Comparison of ENCODE assay signal across 8 cellular contexts in the genomic region with DNA sequence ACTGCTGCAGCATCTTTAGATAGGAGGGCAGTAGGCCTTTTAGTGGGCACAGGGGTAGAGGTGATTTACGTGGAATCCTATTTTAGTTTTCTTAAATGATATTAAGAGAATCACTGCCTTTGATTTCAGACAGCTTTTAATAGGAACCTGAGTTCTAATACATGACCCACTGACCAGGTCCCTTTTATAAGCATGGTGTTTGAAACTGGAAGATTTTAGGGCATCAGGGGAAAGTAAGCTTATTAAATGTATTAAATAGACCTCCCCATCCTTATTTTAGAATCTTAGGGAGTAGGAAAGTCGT. TPM values are rescaled to one million over a fixed set of nuclear protein-coding genes. Genes with fewer than 3 reads are reported as not detected.
DNase-seq lines count a peak whose midpoint lies in the region; ATAC-seq, FAIRE-seq and TF ChIP-seq lines count a peak whose summit lies in the region.

No MANE protein-coding gene starts in this region.

- H4K20me1 ChIP-seq in astrocyte (ENCODE audit: insufficient read depth, low read length): peaks cover 43% of the 10 kb centered on the region

- no peak for ATAC-seq in activated CD4-positive, alpha-beta T cell treated with anti-CD3 and anti-CD28 coated beads for 36 hours
- no peak for ATAC-seq in HG02884 (IDR thresholded peaks at IDR 0.05; ENCODE audit: unreplicated experiment)

- no peak overlapping the region for H2AFZ ChIP-seq in astrocyte (ENCODE audit: low read depth, low read length)

- H3K9me3 ChIP-seq in astrocyte (ENCODE audit: insufficient read depth, low read depth, low read length) (no peaks in the 10 kb centered on the region), liver (ENCODE audit: control insufficient read depth in 4 of 4, low read length in 3 of 4) (no peaks in the 10 kb centered on the region), testis (no peaks in the 10 kb centered on the region)

- peak overlapping the region; percentile 87 for H3K27ac Mint-ChIP-seq in activated CD4-positive, alpha-beta T cell treated with anti-CD3 and anti-CD28 coated beads for 36 hours
- peak overlapping the region; percentile 95 for H3K27ac Mint-ChIP-seq in astrocyte (ENCODE audit: unreplicated experiment)

- FAIRE-seq in astrocyte (lab: Jason Lieb, UNC): no peak

- H3K27me3 Mint-ChIP-seq in activated CD4-positive, alpha-beta T cell treated with anti-CD3 and anti-CD28 coated beads for 36 hours: no peaks in the 10 kb centered on the region
- H3K27me3 Mint-ChIP-seq in astrocyte (ENCODE audit: low read depth, unreplicated experiment): no peaks in the 10 kb centered on the region

- no peak for DNase-seq in activated CD4-positive, alpha-beta T cell treated with anti-CD3 and anti-CD28 coated beads for 36 hours
- DNase-seq in activated CD4-positive, alpha-beta T cell treated with anti-CD3 and anti-CD28 coated beads, Interleukin-2, amount 50 U/mL, for 4 hours: no peak
- DNase-seq in astrocyte (ENCODE audit: low read depth) (no peak), testis (no peak), NCI-H1048 (lab: John Stamatoyannopoulos, UW) (no peak)
- DNase-seq in activated effector memory CD4-positive, alpha-beta T cell treated with Interleukin-2 at 50 U/mL for 16 hours: no peak

- CTCF ChIA-PET in activated CD4-positive, alpha-beta T cell treated with anti-CD3 and anti-CD28 coated beads for 36 hours (lab: Charles Lee): interaction anchor here (0.5 to 3.6 kb wide), 16 partner anchors 9 to 160 kb away, joined by 3 to 41 read pairs (median 6); a partner anchor contains a TSS

- H3K4me1 ChIP-seq in astrocyte (ENCODE audit: insufficient read depth, low read length): peaks cover 11% of the 10 kb centered on the region
- H3K4me1 ChIP-seq in liver (ENCODE audit: control insufficient read depth in 4 of 4, insufficient read depth in 4 of 4, low read length in 3 of 4): peaks cover 3 to 26% (median 21%) of the 10 kb centered on the region in 4 donors
- H3K4me1 ChIP-seq in testis: peaks cover 18% of the 10 kb centered on the region

- H3K9me3 Mint-ChIP-seq in activated CD4-positive, alpha-beta T cell treated with anti-CD3 and anti-CD28 coated beads for 36 hours (ENCODE audit: low read depth): no peaks in the 10 kb centered on the region
- no peaks in the 10 kb centered on the region for H3K9me3 Mint-ChIP-seq in astrocyte (ENCODE audit: unreplicated experiment)

- peak overlapping the region; percentile 89 for H3K9ac ChIP-seq in astrocyte (ENCODE audit: low read length)
- peak overlapping the region; percentile 81 to 92 for H3K9ac ChIP-seq in liver (ENCODE audit: low read depth in 1 of 2, low read length in 2 of 2)

- peak overlapping the region; percentile 90 for H3K4me3 Mint-ChIP-seq in activated CD4-positive, alpha-beta T cell treated with anti-CD3 and anti-CD28 coated beads for 36 hours
- peak overlapping the region; percentile 95 for H3K4me3 Mint-ChIP-seq in astrocyte (ENCODE audit: unreplicated experiment)

- peaks cover 26% of the 10 kb centered on the region for H3K4me1 Mint-ChIP-seq in activated CD4-positive, alpha-beta T cell treated with anti-CD3 and anti-CD28 coated beads for 36 hours
- H3K4me1 Mint-ChIP-seq in astrocyte (ENCODE audit: low read depth, unreplicated experiment): peaks cover 11% of the 10 kb centered on the region

- peaks cover 15% of the 10 kb centered on the region for H3K36me3 ChIP-seq in astrocyte (ENCODE audit: insufficient read depth, low read length)
- H3K36me3 ChIP-seq in liver (ENCODE audit: control insufficient read depth in 4 of 4, insufficient read depth in 3 of 4, low read depth in 1 of 4, low read length in 3 of 4): peaks cover 2 to 12% (median 10%) of the 10 kb centered on the region in 4 donors
- H3K36me3 ChIP-seq in testis (ENCODE audit: low read depth, missing control alignments): no peaks in the 10 kb centered on the region

- TF ChIP-seq RAD21 in liver (IDR thresholded peaks at IDR 0.05): no peak

- intact Hi-C loops in activated CD4-positive, alpha-beta T cell treated with anti-CD3 and anti-CD28 coated beads for 36 hours (cut with DNase I, micrococcal nuclease): loop anchor here (1.0 to 2.0 kb wide), 3 partner anchors 17 to 27 kb away; a partner anchor contains a TSS
- intact Hi-C loops in testis (cut with DNase I; ENCODE audit: low total_unique reads): no loop called here

- H3K27ac ChIP-seq in astrocyte (ENCODE audit: low read depth, low read length) (peak overlapping the region; percentile 71), liver (ENCODE audit: low read depth in 1 of 2, low read length in 2 of 2) (peak overlapping the region; percentile 64 to 95), testis (peak overlapping the region; percentile 97 to 99)

- no peak for TF ChIP-seq POLR2A in testis (IDR thresholded peaks at IDR 0.05)

- H3K27me3 ChIP-seq in astrocyte (ENCODE audit: insufficient read depth, low read length) (no peaks in the 10 kb centered on the region), liver (ENCODE audit: control insufficient read depth in 4 of 4, insufficient read depth in 4 of 4, low read length in 3 of 4) (no peaks in the 10 kb centered on the region), testis (no peaks in the 10 kb centered on the region)

- peak overlapping the region; percentile 93 for H3K4me2 ChIP-seq in astrocyte (ENCODE audit: low read length)

- TF ChIP-seq CTCF in astrocyte (IDR thresholded peaks at IDR 0.05; ENCODE audit: insufficient read depth, low read depth, low read length): no peak
- no peak for TF ChIP-seq CTCF in liver (IDR thresholded peaks at IDR 0.05; ENCODE audit: low read depth, low read length, missing input control)
- TF ChIP-seq CTCF in testis (IDR thresholded peaks at IDR 0.05): no peak

- peak overlapping the region; percentile 84 for H3K4me3 ChIP-seq in astrocyte (ENCODE audit: insufficient read depth, low read depth, low read length)
- H3K4me3 ChIP-seq in liver (ENCODE audit: low read depth in 1 of 3, low read length in 3 of 3): peak overlapping the region; percentile 86 to 97 (median 96)
- peak overlapping the region; percentile 94 to 98 for H3K4me3 ChIP-seq in testis

- WGBS in liver: 0% methylated on average over 2 of the region's 2 CpGs
- WGBS in testis, 2 donors: 0% methylated on average over 2 of the region's 2 CpGs

- peaks cover 30% of the 10 kb centered on the region for H3K36me3 Mint-ChIP-seq in activated CD4-positive, alpha-beta T cell treated with anti-CD3 and anti-CD28 coated beads for 36 hours (ENCODE audit: low read depth)
- peaks cover 6% of the 10 kb centered on the region for H3K36me3 Mint-ChIP-seq in astrocyte (ENCODE audit: low read depth, unreplicated experiment)

- H3K79me2 ChIP-seq in astrocyte (ENCODE audit: insufficient read depth, low read length): peaks cover 76% of the 10 kb centered on the region

- POLR2A ChIA-PET in activated CD4-positive, alpha-beta T cell treated with anti-CD3 and anti-CD28 coated beads for 36 hours (lab: Charles Lee): interaction anchor here (0.7 to 4.0 kb wide), 7 partner anchors 11 to 40 kb away, joined by 3 to 22 read pairs (median 3); a partner anchor contains a TSS

TF ChIP-seq in liver, 16 proteins besides CTCF, POLR2A, EP300 and RAD21:
- TF ChIP-seq FOXA1 (IDR thresholded peaks at IDR 0.05) (no peak), RXRA (IDR thresholded peaks at IDR 0.05) (peak in 1 of 2 donors; percentile 2), NR2F2 (IDR thresholded peaks at IDR 0.05) (no peak)
- TF ChIP-seq, protein P1, sequence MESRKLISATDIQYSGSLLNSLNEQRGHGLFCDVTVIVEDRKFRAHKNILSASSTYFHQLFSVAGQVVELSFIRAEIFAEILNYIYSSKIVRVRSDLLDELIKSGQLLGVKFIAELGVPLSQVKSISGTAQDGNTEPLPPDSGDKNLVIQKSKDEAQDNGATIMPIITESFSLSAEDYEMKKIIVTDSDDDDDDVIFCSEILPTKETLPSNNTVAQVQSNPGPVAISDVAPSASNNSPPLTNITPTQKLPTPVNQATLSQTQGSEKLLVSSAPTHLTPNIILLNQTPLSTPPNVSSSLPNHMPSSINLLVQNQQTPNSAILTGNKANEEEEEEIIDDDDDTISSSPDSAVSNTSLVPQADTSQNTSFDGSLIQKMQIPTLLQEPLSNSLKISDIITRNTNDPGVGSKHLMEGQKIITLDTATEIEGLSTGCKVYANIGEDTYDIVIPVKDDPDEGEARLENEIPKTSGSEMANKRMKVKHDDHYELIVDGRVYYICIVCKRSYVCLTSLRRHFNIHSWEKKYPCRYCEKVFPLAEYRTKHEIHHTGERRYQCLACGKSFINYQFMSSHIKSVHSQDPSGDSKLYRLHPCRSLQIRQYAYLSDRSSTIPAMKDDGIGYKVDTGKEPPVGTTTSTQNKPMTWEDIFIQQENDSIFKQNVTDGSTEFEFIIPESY (IDR thresholded peaks at IDR 0.05): no peak

RNA-seq across cellular contexts. Expression of a gene that starts 2.0 kb away (rescaled TPM):
- total RNA-seq in activated CD4-positive, alpha-beta T cell treated with anti-CD3 and anti-CD28 coated beads for 36 hours: 10 to 100 TPM; 81.7 to 89.6 TPM
- 81.9 and 83.3 TPM in 2 replicates for total RNA-seq in astrocyte
- total RNA-seq in liver: 10 to 100 TPM; 24.0 to 43.7 TPM
- polyA plus RNA-seq in liver: 10 to 100 TPM in 1 of 2 donors, 1 to 10 TPM in 1; 7.9 to 23.1 TPM
- total RNA-seq in testis: 100 to 1,000 TPM; 129 to 161 TPM
- polyA plus RNA-seq in testis (ENCODE audit: insufficient read depth, low read depth, low replicate concordance): 157 TPM

RNA-seq across cellular contexts. Expression of a gene that starts 16.6 kb away (rescaled TPM):
- 100 to 1,000 TPM in 1 of 2 experiments, 10 to 100 TPM in 1; 88.3 to 104 TPM for total RNA-seq in activated CD4-positive, alpha-beta T cell treated with anti-CD3 and anti-CD28 coated beads for 36 hours
- total RNA-seq in astrocyte: 55.0 and 56.1 TPM in 2 replicates
- 10 to 100 TPM; 17.1 to 17.9 TPM for total RNA-seq in liver
- 10 to 100 TPM; 11.4 to 12.9 TPM for polyA plus RNA-seq in liver
- total RNA-seq in testis: 100 to 1,000 TPM; 123 to 132 TPM
- 143 TPM for polyA plus RNA-seq in testis (ENCODE audit: insufficient read depth, low read depth, low replicate concordance)

RNA-seq across cellular contexts. Expression of a gene that starts 23.4 kb away (rescaled TPM):
- 1 to 10 TPM; 5.2 to 5.4 TPM for total RNA-seq in activated CD4-positive, alpha-beta T cell treated with anti-CD3 and anti-CD28 coated beads for 36 hours
- total RNA-seq in astrocyte (8.7 and 10.1 TPM in 2 replicates), liver (1 to 10 TPM in 1 of 2 donors, under 1 TPM in 1; 0.84 to 2.3 TPM), testis (10 to 100 TPM; 14.4 to 23.6 TPM)
- polyA plus RNA-seq in liver (10 to 100 TPM in 1 of 2 donors, 1 to 10 TPM in 1; 8.8 to 13.7 TPM), testis (ENCODE audit: insufficient read depth, low read depth, low replicate concordance) (9.8 TPM)

RNA-seq across cellular contexts. Expression of a gene that starts 53.5 kb away (rescaled TPM):
- 1 to 10 TPM; 5.1 to 6.2 TPM for total RNA-seq in activated CD4-positive, alpha-beta T cell treated with anti-CD3 and anti-CD28 coated beads for 36 hours
- total RNA-seq in astrocyte (6.8 and 7.0 TPM in 2 replicates), liver (1 to 10 TPM; 1.9 to 3.2 TPM), testis (10 to 100 TPM; 22.3 to 23.9 TPM)
- polyA plus RNA-seq in liver (under 1 TPM; 0.82 to 0.98 TPM), testis (ENCODE audit: insufficient read depth, low read depth, low replicate concordance) (13.6 TPM)
